In the genomic region with DNA sequence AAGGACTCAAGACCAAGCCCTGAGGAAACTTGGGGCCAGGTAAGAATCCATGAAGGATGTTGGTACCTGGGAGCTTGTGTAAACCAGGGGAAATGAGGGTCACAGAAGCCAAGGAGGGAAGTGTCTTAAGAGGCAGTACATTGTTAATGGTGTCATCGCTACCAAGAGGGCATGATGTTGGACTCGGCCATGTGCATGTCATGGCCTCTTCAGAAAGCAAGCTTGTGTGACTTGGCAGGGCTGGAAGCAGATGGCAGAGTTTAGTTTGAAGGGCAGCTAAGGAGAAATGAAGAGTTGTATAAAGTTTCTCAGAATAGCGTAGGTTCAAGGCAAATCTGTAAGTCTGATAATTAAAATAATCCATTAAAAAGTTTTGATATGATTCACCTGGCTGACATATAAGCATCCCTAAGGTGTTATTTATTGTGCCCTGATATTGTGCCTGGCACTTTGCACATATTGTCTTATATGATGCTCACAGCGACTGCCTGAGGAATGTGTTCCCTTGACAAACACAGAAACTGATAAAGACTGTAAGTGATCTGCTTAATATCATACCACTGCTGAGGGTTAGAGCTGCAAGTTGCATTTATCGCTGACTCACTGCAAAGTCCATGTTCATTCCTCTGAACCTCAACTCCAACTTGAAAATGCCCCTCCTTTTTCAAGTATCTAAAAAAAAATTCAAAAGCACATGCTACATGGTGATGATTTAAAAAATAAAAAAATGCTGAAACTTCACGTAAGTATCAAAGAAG, we compare ENCODE assay signal across 18 cellular contexts.
"Had no signal": no experiment of that assay in that cellular context is flagged by ENCODE, and none has a peak within 500 bp of the region (broad histone marks: within the 10 kb centered on the region; RNA-seq: fewer than 3 reads in every experiment).

No MANE protein-coding gene starts in this region.

- H3K4me3 ChIP-seq: prostate gland, testis, uterus had no signal

- H3K9me3 Mint-ChIP-seq: activated T-cell treated with anti-CD3 and anti-CD28 coated beads, Interleukin-2, amount 50 U/mL, for 4 hours; natural killer cell; stimulated activated naive CD8-positive, alpha-beta T cell treated with anti-CD3 and anti-CD28 coated beads, Interleukin-15, amount 100 ng/mL, for 72 hours had no signal

- H3K36me3 Mint-ChIP-seq: activated CD8-positive, alpha-beta memory T cell treated with anti-CD3 and anti-CD28 coated beads, Interleukin-2, amount 10 ng/mL, durations not matched to agents 7 days and 5 days; activated naive CD8-positive, alpha-beta T cell; natural killer cell had no signal

- H3K27ac ChIP-seq: prostate gland, testis, uterus had no signal

- H3K27ac Mint-ChIP-seq: activated CD8-positive, alpha-beta memory T cell treated with anti-CD3 and anti-CD28 coated beads, Interleukin-2, amount 10 ng/mL, durations not matched to agents 7 days and 5 days; activated naive CD8-positive, alpha-beta T cell; natural killer cell; stimulated activated naive CD8-positive, alpha-beta T cell treated with anti-CD3 and anti-CD28 coated beads, Interleukin-15, amount 100 ng/mL, for 72 hours had no signal

- H3K4me1 ChIP-seq: prostate gland, testis, uterus had no signal

- H3K9me3 ChIP-seq: prostate gland, testis, uterus had no signal

- H3K4me1 Mint-ChIP-seq: activated CD8-positive, alpha-beta memory T cell treated with anti-CD3 and anti-CD28 coated beads, Interleukin-2, amount 10 ng/mL, durations not matched to agents 7 days and 5 days; natural killer cell; stimulated activated naive CD8-positive, alpha-beta T cell treated with anti-CD3 and anti-CD28 coated beads, Interleukin-15, amount 100 ng/mL, for 72 hours had no signal

- H3K36me3 ChIP-seq: prostate gland, uterus had no signal

- DNase-seq: activated CD4-positive, alpha-beta T cell treated with anti-CD3 and anti-CD28 coated beads, Interleukin-2, amount 50 U/mL, for 4 hours; activated CD4-positive, CD25-positive, alpha-beta regulatory T cell treated with anti-CD3 and anti-CD28 coated beads, Interleukin-2, amount 50 U/mL, for 72 hours; activated CD8-positive, alpha-beta memory T cell treated with anti-CD3 and anti-CD28 coated beads, Interleukin-2, amount 10 ng/mL, durations not matched to agents 7 days and 5 days; activated effector memory CD4-positive, alpha-beta T cell treated with anti-CD3 and anti-CD28 coated beads, Interleukin-2, amount 50 U/mL, for 16 hours; activated T-cell treated with anti-CD3 and anti-CD28 coated beads, Interleukin-2, amount 50 U/mL, for 4 hours; anterior cingulate cortex; mammary epithelial cell; natural killer cell; nucleus accumbens; stimulated activated CD4-positive, alpha-beta T cell treated with anti-CD3 and anti-CD28 coated beads, Interleukin-2, amount 100 ng/mL, for 24 hours; stimulated activated naive CD8-positive, alpha-beta T cell treated with anti-CD3 and anti-CD28 coated beads, Interleukin-15, amount 100 ng/mL, for 72 hours; testis; uterus had no signal

- ATAC-seq: activated CD8-positive, alpha-beta memory T cell treated with anti-CD3 and anti-CD28 coated beads, Interleukin-2, amount 10 ng/mL, durations not matched to agents 7 days and 5 days; activated T-cell treated with anti-CD3 and anti-CD28 coated beads, Interleukin-2, amount 50 U/mL, for 4 hours; natural killer cell; sciatic nerve; stimulated activated naive CD8-positive, alpha-beta T cell treated with anti-CD3 and anti-CD28 coated beads, Interleukin-15, amount 100 ng/mL, for 72 hours had no signal

- FAIRE-seq: colon, frontal cortex had no signal

- H3K4me3 Mint-ChIP-seq: activated CD8-positive, alpha-beta memory T cell treated with anti-CD3 and anti-CD28 coated beads, Interleukin-2, amount 10 ng/mL, durations not matched to agents 7 days and 5 days; activated naive CD8-positive, alpha-beta T cell; activated T-cell treated with anti-CD3 and anti-CD28 coated beads, Interleukin-2, amount 50 U/mL, for 4 hours; natural killer cell; stimulated activated naive CD8-positive, alpha-beta T cell treated with anti-CD3 and anti-CD28 coated beads, Interleukin-15, amount 100 ng/mL, for 72 hours had no signal

- H3K27me3 ChIP-seq: testis, uterus had no signal

- H3K27me3 Mint-ChIP-seq: activated CD8-positive, alpha-beta memory T cell treated with anti-CD3 and anti-CD28 coated beads, Interleukin-2, amount 10 ng/mL, durations not matched to agents 7 days and 5 days; stimulated activated naive CD8-positive, alpha-beta T cell treated with anti-CD3 and anti-CD28 coated beads, Interleukin-15, amount 100 ng/mL, for 72 hours had no signal
